ENCODE assay signal across 23 cellular contexts in the genomic region with DNA sequence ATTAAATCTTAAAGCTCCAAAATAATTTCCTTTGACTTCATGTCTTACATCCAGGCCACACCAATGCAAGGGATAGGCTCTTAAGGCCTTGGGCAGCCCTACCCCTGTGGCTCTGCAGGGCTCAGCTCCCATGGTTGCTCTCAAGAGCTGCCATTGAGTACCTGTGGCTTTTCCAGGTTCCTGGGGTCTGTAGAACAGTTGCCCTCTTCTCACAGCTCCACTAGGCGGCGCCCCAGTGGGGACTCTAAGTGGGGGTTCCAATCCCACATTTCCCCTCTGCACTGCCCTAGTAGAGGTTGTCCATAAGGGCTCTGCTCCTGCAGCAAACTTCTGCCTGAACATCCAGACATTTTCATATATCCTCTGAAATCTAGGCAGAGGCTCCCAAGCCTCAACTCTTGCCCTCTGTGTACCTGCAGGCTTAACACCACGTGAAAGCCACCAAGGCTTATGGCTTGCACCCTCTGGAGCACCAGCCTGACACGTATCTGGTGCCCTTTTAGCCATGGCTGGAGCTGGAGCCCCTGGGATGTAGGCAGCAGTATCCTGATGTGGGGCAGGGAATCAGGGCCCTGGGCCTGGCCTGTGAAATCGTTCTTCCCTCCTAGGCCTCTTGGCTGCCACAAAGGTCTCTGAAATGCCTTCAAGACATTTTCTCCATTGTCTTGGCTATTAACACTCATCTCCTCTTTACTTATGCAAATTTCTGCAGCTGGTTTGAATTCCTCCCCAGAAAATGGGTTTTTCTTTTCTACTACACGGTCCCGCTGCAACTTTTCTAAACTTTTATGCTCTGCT.
DNase-seq lines count a peak whose midpoint lies in the region; ATAC-seq and TF ChIP-seq lines count a peak whose summit lies in the region.
"Had no signal": no experiment of that assay in that cellular context is flagged by ENCODE, and none has a peak within 500 bp of the region (broad histone marks: within the 10 kb centered on the region; RNA-seq: fewer than 3 reads in every experiment).

No MANE protein-coding gene starts in this region.

- H3K4me1 Mint-ChIP-seq in H9 = peaks cover 23 to 46% of the 10 kb centered on the region in 2 experiments
- H3K4me1 Mint-ChIP-seq in activated CD4-positive, alpha-beta memory T cell treated with anti-CD3 and anti-CD28 coated beads, Interleukin-2, amount 10 ng/mL, durations not matched to agents 7 days and 5 days = peaks cover 10% of the 10 kb centered on the region

- H4K20me1 ChIP-seq in DOHH2 (ENCODE audit: control insufficient read depth, insufficient read depth, low read depth, low read length) (no peaks in the 10 kb centered on the region), H9 (ENCODE audit: control insufficient read depth, insufficient read depth, insufficient read length) (no peaks in the 10 kb centered on the region)

- intact Hi-C loops in aorta (cut with DNase I) = no loop called here

- TF ChIP-seq CTCF in DOHH2 (IDR thresholded peaks at IDR 0.05; ENCODE audit: low read depth, low read length, poor library complexity, severe bottlenecking) (peak; percentile 49), H9 (conservative IDR thresholded peaks at IDR 0.05) (peak; percentile 46; the same call in 2 of the 3 replicates), foreskin keratinocyte (conservative IDR thresholded peaks at IDR 0.05) (peak; percentile 17)

- H4K5ac ChIP-seq in H9 (ENCODE audit: insufficient read length, low read depth, low read length) = no peak overlapping the region

- no peak overlapping the region for H3T11ph ChIP-seq in H9 (ENCODE audit: low read length)

- WGBS in H9 (ENCODE audit: extremely low coverage, insufficient read length, low lambda C conversion rate) = no CpG with 5 or more reads among the region's 7 CpGs
- WGBS in aorta, 2 donors = 95 to 99% methylated on average over 7 of the region's 7 CpGs

- H4K8ac ChIP-seq in H9 (replicated peaks; ENCODE audit: insufficient read length, low read depth, low read length) = no peak overlapping the region

- H2BK120ac ChIP-seq in H9 (ENCODE audit: low read depth, low read length, poor library complexity, severe bottlenecking) = no peak overlapping the region

- H3K36me3 ChIP-seq in DOHH2 (ENCODE audit: control insufficient read depth, low read length) (no peaks in the 10 kb centered on the region; the same call in 1 of the 2 replicates), NT2/D1 (ENCODE audit: insufficient read depth, insufficient read length, low read length) (no peaks in the 10 kb centered on the region), aorta (ENCODE audit: control insufficient read depth in 1 of 2, insufficient read depth in 2 of 2, low read length in 1 of 2) (peaks cover 0 to 6% of the 10 kb centered on the region in 2 donors)
- H3K36me3 ChIP-seq: SJSA1 had no signal

- H2AFZ ChIP-seq in H9 (ENCODE audit: low read length) = no peak overlapping the region

- no peak for ATAC-seq in foreskin keratinocyte
- ATAC-seq in HG02852 (IDR thresholded peaks at IDR 0.05; ENCODE audit: unreplicated experiment) = no peak
- no peak for ATAC-seq in aorta (ENCODE audit: low FRiP score)
- ATAC-seq: stimulated activated naive B cell treated with anti-CD40 and anti-IgM and Interleukin-4, amounts not matched to agents 10 μg/mL and 1 μg/mL and 100 μg/mL, for 72 hours had no signal

- H3K9me3 ChIP-seq in DOHH2 (ENCODE audit: control insufficient read depth, insufficient read depth, low read length) (no peaks in the 10 kb centered on the region), H9 (ENCODE audit: control insufficient read depth, low read depth, low read length) (peaks cover 3% of the 10 kb centered on the region), NT2/D1 (ENCODE audit: insufficient read depth, low read length) (peaks cover 54% of the 10 kb centered on the region), aorta (ENCODE audit: control insufficient read depth, low read length) (no peaks in the 10 kb centered on the region)
- H3K9me3 ChIP-seq: Peyer's patch, SJSA1, vagina had no signal

- H3K27me3 ChIP-seq in DOHH2 (ENCODE audit: control insufficient read depth, low read length) (no peaks in the 10 kb centered on the region), H9 (ENCODE audit: insufficient read depth, low read length) (no peaks in the 10 kb centered on the region), NT2/D1 (ENCODE audit: insufficient read depth, insufficient read length) (no peaks in the 10 kb centered on the region), foreskin keratinocyte (no peaks in the 10 kb centered on the region), aorta (ENCODE audit: control insufficient read depth in 1 of 2, insufficient read depth in 2 of 2, low read length in 1 of 2) (no peaks in the 10 kb centered on the region)
- H3K27me3 ChIP-seq: Peyer's patch, SJSA1, vagina had no signal

- no peak overlapping the region for H3K4ac ChIP-seq in H9 (ENCODE audit: low read depth, low read length)

- H2BK5ac ChIP-seq in H9 (ENCODE audit: insufficient read length, low read length) = no peak overlapping the region

- H3K27ac ChIP-seq in DOHH2 (ENCODE audit: low read depth, low read length) = no peak overlapping the region
- no peak overlapping the region for H3K27ac ChIP-seq in H9 (ENCODE audit: insufficient read length, low read depth, low read length)
- no peak overlapping the region for H3K27ac ChIP-seq in foreskin keratinocyte
- no peak overlapping the region for H3K27ac ChIP-seq in aorta (ENCODE audit: low read depth in 1 of 2, low read length in 2 of 2)
- H3K27ac ChIP-seq: Peyer's patch, SJSA1, skin epidermis, vagina had no signal

- no peak overlapping the region for H3K4me3 Mint-ChIP-seq in H9
- H3K4me3 Mint-ChIP-seq in activated CD4-positive, alpha-beta memory T cell treated with anti-CD3 and anti-CD28 coated beads, Interleukin-2, amount 10 ng/mL, durations not matched to agents 7 days and 5 days = no peak overlapping the region
- H3K4me3 Mint-ChIP-seq: activated naive CD8-positive, alpha-beta T cell treated with anti-CD3 and anti-CD28 coated beads, Interleukin-2, amount 10 ng/mL, durations not matched to agents 7 days and 5 days; naive B cell; stimulated activated naive B cell treated with anti-CD40 and anti-IgM and Interleukin-4, amounts not matched to agents 10 μg/mL and 1 μg/mL and 100 μg/mL, for 72 hours had no signal

- DNase-seq in H9 (peak; percentile 59), NT2/D1 (ENCODE audit: low read depth, low spot score) (peak; percentile 66), foreskin keratinocyte (no peak), HuH-7 (ENCODE audit: low spot score) (no peak), aorta (no peak)
- DNase-seq in activated CD4-positive, alpha-beta memory T cell treated with anti-CD3 and anti-CD28 coated beads, Interleukin-2, amount 10 ng/mL, durations not matched to agents 7 days and 5 days = no peak
- DNase-seq: activated naive CD8-positive, alpha-beta T cell treated with anti-CD3 and anti-CD28 coated beads, Interleukin-2, amount 10 ng/mL, durations not matched to agents 7 days and 5 days; effector memory CD4-positive, alpha-beta T cell; KBM-7; kidney glomerular epithelial cell; naive B cell; NCI-H187 treated with DMSO at 0.1 percent for 48 hours; NCI-H345; occipital lobe; Peyer's patch; stimulated activated CD4-positive, alpha-beta T cell treated with anti-CD3 and anti-CD28 coated beads, Interleukin-2, amount 100 ng/mL, for 24 hours; stimulated activated naive B cell treated with anti-CD40 and anti-IgM and Interleukin-4, amounts not matched to agents 10 μg/mL and 1 μg/mL and 100 μg/mL, for 72 hours; T-helper 1 cell had no signal

- CTCF ChIA-PET in activated CD4-positive, alpha-beta memory T cell treated with anti-CD3 and anti-CD28 coated beads, Interleukin-2, amount 10 ng/mL, durations not matched to agents 7 days and 5 days (lab: Charles Lee) = no interaction called here

- H3K27me3 Mint-ChIP-seq in H9 (ENCODE audit: low read depth) = no peaks in the 10 kb centered on the region
- no peaks in the 10 kb centered on the region for H3K27me3 Mint-ChIP-seq in activated CD4-positive, alpha-beta memory T cell treated with anti-CD3 and anti-CD28 coated beads, Interleukin-2, amount 10 ng/mL, durations not matched to agents 7 days and 5 days
- H3K27me3 Mint-ChIP-seq: activated naive CD8-positive, alpha-beta T cell treated with anti-CD3 and anti-CD28 coated beads, Interleukin-2, amount 10 ng/mL, durations not matched to agents 7 days and 5 days; naive B cell; stimulated activated naive B cell treated with anti-CD40 and anti-IgM and Interleukin-4, amounts not matched to agents 10 μg/mL and 1 μg/mL and 100 μg/mL, for 72 hours had no signal

- no peak overlapping the region for H2BK12ac ChIP-seq in H9 (ENCODE audit: insufficient read length, low read depth, low read length)

- no peak overlapping the region for H2BK20ac ChIP-seq in H9 (ENCODE audit: low read depth, low read length, poor library complexity, severe bottlenecking)

- no peak overlapping the region for H3K14ac ChIP-seq in H9 (ENCODE audit: insufficient read depth, low read length)

- no peaks in the 10 kb centered on the region for H3F3A ChIP-seq in DOHH2 (ENCODE audit: control insufficient read depth, insufficient read depth)

- H3K4me2 ChIP-seq in DOHH2 (ENCODE audit: low read length) (no peak overlapping the region), H9 (ENCODE audit: insufficient read depth, insufficient read length, low read length) (no peak overlapping the region)

- peak overlapping the region; percentile 35 to 92 (median 82); a peak in 6 of 7 replicates for H3K27ac Mint-ChIP-seq in H9
- H3K27ac Mint-ChIP-seq in activated CD4-positive, alpha-beta memory T cell treated with anti-CD3 and anti-CD28 coated beads, Interleukin-2, amount 10 ng/mL, durations not matched to agents 7 days and 5 days = no peak overlapping the region
- H3K27ac Mint-ChIP-seq: activated naive CD8-positive, alpha-beta T cell treated with anti-CD3 and anti-CD28 coated beads, Interleukin-2, amount 10 ng/mL, durations not matched to agents 7 days and 5 days had no signal

- H2BK15ac ChIP-seq in H9 (ENCODE audit: low read depth, low read length) = no peak overlapping the region

- no peak overlapping the region for H3K23ac ChIP-seq in H9 (ENCODE audit: insufficient read length, low read depth, low read length)

- H3K9me2 ChIP-seq in DOHH2 (replicated peaks; ENCODE audit: control insufficient read depth, low read length) = no peaks in the 10 kb centered on the region

- H3K9ac ChIP-seq in H9 (ENCODE audit: extremely low read depth, insufficient read length, low read length) (no peak overlapping the region), NT2/D1 (ENCODE audit: insufficient read length, low read depth) (no peak overlapping the region)

- no peak overlapping the region for H4K91ac ChIP-seq in H9 (ENCODE audit: insufficient read length, low read depth, low read length)

- H3K23me2 ChIP-seq in H9 (ENCODE audit: insufficient read length, low read depth, low read length, poor library complexity, severe bottlenecking) = no peaks in the 10 kb centered on the region

- no peaks in the 10 kb centered on the region for H3K79me2 ChIP-seq in DOHH2 (ENCODE audit: control insufficient read depth, low read length)
- H3K79me2 ChIP-seq in H9 (ENCODE audit: insufficient read depth, low read length) = no peaks in the 10 kb centered on the region

- no peak overlapping the region for H3K56ac ChIP-seq in H9 (ENCODE audit: insufficient read length, low read depth, low read length)

- H3K18ac ChIP-seq in H9 (ENCODE audit: insufficient read length, low read depth, low read length) = no peak overlapping the region

- H3K79me1 ChIP-seq in H9 (ENCODE audit: insufficient read depth, low read depth, low read length, poor library complexity, severe bottlenecking) = no peaks in the 10 kb centered on the region

- H3K4me1 ChIP-seq in DOHH2 (ENCODE audit: control insufficient read depth, low read length) (peaks cover 6% of the 10 kb centered on the region; the same call in 1 of the 2 replicates), H9 (ENCODE audit: insufficient read depth, low read length) (0 out of 2 replicates have a peak, but pooled peaks cover 2% of the 10 kb centered on the region), NT2/D1 (ENCODE audit: insufficient read depth, insufficient read length) (no peaks in the 10 kb centered on the region), foreskin keratinocyte (no peaks in the 10 kb centered on the region), aorta (ENCODE audit: control insufficient read depth in 1 of 2, insufficient read depth in 2 of 2, low read length in 2 of 2) (no peaks in the 10 kb centered on the region)
- H3K4me1 ChIP-seq: Peyer's patch, SJSA1, vagina had no signal

- no peak overlapping the region for H2AK5ac ChIP-seq in H9 (ENCODE audit: insufficient read length, low read length)

- H3K36me3 Mint-ChIP-seq in H9 (ENCODE audit: insufficient read depth in 1 of 3, low read depth in 3 of 3) = peaks cover 31 to 63% (median 35%) of the 10 kb centered on the region in 3 experiments
- peaks cover 37% of the 10 kb centered on the region for H3K36me3 Mint-ChIP-seq in activated CD4-positive, alpha-beta memory T cell treated with anti-CD3 and anti-CD28 coated beads, Interleukin-2, amount 10 ng/mL, durations not matched to agents 7 days and 5 days (ENCODE audit: low read depth)

- no peak overlapping the region for H3K4me3 ChIP-seq in DOHH2 (ENCODE audit: low read length)
- no peak overlapping the region for H3K4me3 ChIP-seq in NT2/D1 (ENCODE audit: insufficient read length, low read depth)
- H3K4me3 ChIP-seq in aorta (ENCODE audit: low read length in 2 of 2) = no peak overlapping the region
- H3K4me3 ChIP-seq: Peyer's patch, SJSA1, skin epidermis, vagina had no signal

- peaks cover 42 to 56% of the 10 kb centered on the region in 2 experiments for H3K9me3 Mint-ChIP-seq in H9
- H3K9me3 Mint-ChIP-seq in activated CD4-positive, alpha-beta memory T cell treated with anti-CD3 and anti-CD28 coated beads, Interleukin-2, amount 10 ng/mL, durations not matched to agents 7 days and 5 days = peaks cover 7% of the 10 kb centered on the region

- POLR2A ChIA-PET in activated CD4-positive, alpha-beta memory T cell treated with anti-CD3 and anti-CD28 coated beads, Interleukin-2, amount 10 ng/mL, durations not matched to agents 7 days and 5 days (lab: Charles Lee) = no interaction called here

Comparison
In these comparisons a context has a peak if more than half of its experiments do, and no peak if none do; other contexts are left out.
1. DNase-seq: peak in H9 (single experiment) and NT2/D1 (single experiment); none in foreskin keratinocyte (0 of 2), activated CD4-positive, alpha-beta memory T cell treated with anti-CD3 and anti-CD28 coated beads, Interleukin-2, amount 10 ng/mL, durations not matched to agents 7 days and 5 days (single experiment), HuH-7 (single experiment) and aorta (0 of 2).
2. Peak in every context shown above with its lines, with median percentiles within 50 percentile points of each other: CTCF ChIP-seq.